8 cellular contexts compared by ENCODE assay signal in genomic region chr2:73983322-73984202, GRCh38. TPM values are rescaled to one million over a fixed set of nuclear protein-coding genes. Genes with fewer than 3 reads are reported as not detected.
DNase-seq lines count a peak whose midpoint lies in the region; ATAC-seq and TF ChIP-seq lines count a peak whose summit lies in the region.

No MANE protein-coding gene starts in this region.

- H3K27me3 ChIP-seq in DOHH2 (ENCODE audit: control insufficient read depth, low read length), result 0 out of 2 replicates have a peak, but pooled peaks cover 2% of the 10 kb centered on the region
- H3K27me3 ChIP-seq in WERI-Rb-1 (ENCODE audit: insufficient read depth, low read depth, severe bottlenecking), result no peaks in the 10 kb centered on the region

- TF ChIP-seq CTCF in DOHH2 (IDR thresholded peaks at IDR 0.05; ENCODE audit: low read depth, low read length, poor library complexity, severe bottlenecking) (no peak), WERI-Rb-1 (IDR thresholded peaks at IDR 0.05; ENCODE audit: low read depth, low read length) (no peak; the same call in 1 of the 2 replicates)

- peak; percentile 94 for TF ChIP-seq EP300 in Ishikawa (IDR thresholded peaks at IDR 0.05; ENCODE audit: borderline replicate concordance)

- peaks cover 44% of the 10 kb centered on the region for H3K79me2 ChIP-seq in DOHH2 (ENCODE audit: control insufficient read depth, low read length)

- H3K4me1 ChIP-seq in DOHH2 (ENCODE audit: control insufficient read depth, low read length), result peaks cover 80% of the 10 kb centered on the region

- intact Hi-C loops in left cardiac atrium (cut with DNase I), result no loop called here

- H3K36me3 ChIP-seq in DOHH2 (ENCODE audit: control insufficient read depth, low read length) (peaks cover 30% of the 10 kb centered on the region), WERI-Rb-1 (peaks cover 27% of the 10 kb centered on the region)

- no peaks in the 10 kb centered on the region for H3K9me3 ChIP-seq in DOHH2 (ENCODE audit: control insufficient read depth, insufficient read depth, low read length)
- no peaks in the 10 kb centered on the region for H3K9me3 ChIP-seq in WERI-Rb-1 (ENCODE audit: severe bottlenecking)

- H3K4me3 ChIP-seq in DOHH2 (ENCODE audit: low read length) (peak overlapping the region; percentile 84), WERI-Rb-1 (ENCODE audit: low read depth, low read length) (peak overlapping the region; percentile 89)

- peak; percentile 47; the same call in 1 of the 2 replicates for TF ChIP-seq RAD21 in Ishikawa (IDR thresholded peaks at IDR 0.05; ENCODE audit: low read depth)

- DNase-seq in WERI-Rb-1 (peak; percentile 82), left cardiac atrium (peak; percentile 45), renal cortical epithelial cell (ENCODE audit: low read depth) (peak; percentile 53), iPS-NIHi7 (ENCODE audit: extremely low spot score) (no peak)

- no peak overlapping the region for H3K27ac ChIP-seq in DOHH2 (ENCODE audit: low read depth, low read length)
- peak overlapping the region; percentile 98 for H3K27ac ChIP-seq in WERI-Rb-1

- H3K4me2 ChIP-seq in DOHH2 (ENCODE audit: low read length), result peak overlapping the region; percentile 97

- H3K9me2 ChIP-seq in DOHH2 (replicated peaks; ENCODE audit: control insufficient read depth, low read length), result no peaks in the 10 kb centered on the region

- peaks cover 20% of the 10 kb centered on the region for H3F3A ChIP-seq in DOHH2 (ENCODE audit: control insufficient read depth, insufficient read depth)

- peaks cover 13% of the 10 kb centered on the region; the same call in 1 of the 2 replicates for H4K20me1 ChIP-seq in DOHH2 (ENCODE audit: control insufficient read depth, insufficient read depth, low read depth, low read length)

- ATAC-seq in left cardiac atrium (peak in 1 of 2 donors; percentile 21), HG02588 (IDR thresholded peaks at IDR 0.05; ENCODE audit: unreplicated experiment) (no peak), GM19463 (IDR thresholded peaks at IDR 0.05; ENCODE audit: unreplicated experiment) (no peak)

TF ChIP-seq in Ishikawa, 13 proteins besides CTCF, POLR2A, EP300 and RAD21:
- 0 out of 2 replicates have a peak, but pooled peaks have one; percentile 26 for TF ChIP-seq CREB1 (IDR thresholded peaks at IDR 0.05; ENCODE audit: low read depth)
- no peak; the same call in 1 of the 2 replicates for TF ChIP-seq ZBTB7A (IDR thresholded peaks at IDR 0.05; ENCODE audit: low read depth)
- peak; percentile 96 for TF ChIP-seq MAX (IDR thresholded peaks at IDR 0.05)
- peak; percentile 41; the same call in 1 of the 2 replicates for TF ChIP-seq TAF1 (IDR thresholded peaks at IDR 0.05; ENCODE audit: low read depth)
- TF ChIP-seq REST (IDR thresholded peaks at IDR 0.05; ENCODE audit: low read depth), result 0 out of 2 replicates have a peak, but pooled peaks have one; percentile 17
- TF ChIP-seq YY1 (IDR thresholded peaks at IDR 0.05; ENCODE audit: low read depth), result peak; percentile 81
- TF ChIP-seq EGR1 (IDR thresholded peaks at IDR 0.05), result peak; percentile 46
- peak; percentile 99 for TF ChIP-seq NFIC (IDR thresholded peaks at IDR 0.05)
- peak; percentile 80 for TF ChIP-seq CEBPB (IDR thresholded peaks at IDR 0.05)
- peak; percentile 98 for TF ChIP-seq TCF12 (IDR thresholded peaks at IDR 0.05; ENCODE audit: low read depth)
- TF ChIP-seq FOXM1 (IDR thresholded peaks at IDR 0.05; ENCODE audit: borderline replicate concordance, low read depth), result peak; percentile 89
- TF ChIP-seq USF1 (IDR thresholded peaks at IDR 0.05), result peak; percentile 65
- TF ChIP-seq TEAD4 (IDR thresholded peaks at IDR 0.05), result peak; percentile 96

RNA-seq across cellular contexts. Expression of gene TET3, which starts 1.1 kb away (rescaled TPM):
- total RNA-seq in left cardiac atrium (1 to 10 TPM; 3.0 to 4.3 TPM), renal cortical epithelial cell (3.6 and 8.7 TPM in 2 replicates)

RNA-seq across cellular contexts. Expression of gene DGUOK, which starts 56.9 kb away (rescaled TPM):
- total RNA-seq in left cardiac atrium (10 to 100 TPM; 25.2 to 33.7 TPM), renal cortical epithelial cell (26.9 and 71.4 TPM in 2 replicates)
